ENCODE assay signal across 20 cellular contexts in the genomic region with DNA sequence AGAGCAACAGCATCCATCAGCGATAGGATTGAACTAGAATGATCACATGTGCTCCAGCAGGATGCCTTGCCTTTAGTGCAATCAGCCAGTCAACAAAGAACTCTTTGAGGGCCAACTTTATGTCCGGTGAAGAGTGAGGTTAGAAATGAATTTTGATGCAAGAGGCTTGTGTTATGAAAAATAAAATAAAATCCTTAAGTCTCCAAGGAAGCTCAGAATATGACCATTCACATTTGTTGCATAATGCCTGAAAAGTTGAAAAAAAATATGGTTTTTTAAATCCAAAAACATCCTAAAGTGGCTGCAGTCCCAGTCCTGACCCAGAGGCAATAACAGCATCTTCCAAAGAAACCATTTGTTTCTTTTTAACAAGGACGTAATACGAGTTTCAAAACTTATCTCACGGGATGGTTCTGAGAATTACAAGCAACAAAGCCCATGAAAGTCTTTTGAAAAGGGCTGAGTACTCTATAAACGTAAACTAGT.
DNase-seq lines count a peak whose midpoint lies in the region; ATAC-seq and TF ChIP-seq lines count a peak whose summit lies in the region.
"Had no signal": no experiment of that assay in that cellular context is flagged by ENCODE, and none has a peak within 500 bp of the region (broad histone marks: within the 10 kb centered on the region; RNA-seq: fewer than 3 reads in every experiment).

No MANE protein-coding gene starts in this region.

- no peaks in the 10 kb centered on the region for H3K27me3 ChIP-seq in heart right ventricle
- H3K27me3 ChIP-seq: BLaER1 treated with 17β-estradiol and CSF1 and Interleukin-3, amounts not matched to agents 10 nM and 100 nM; dorsolateral prefrontal cortex had no signal

- intact Hi-C loops in heart right ventricle (cut with DNase I) (no loop called here), sciatic nerve (cut with DNase I) (no loop called here)

- H3K4me1 ChIP-seq in heart right ventricle, result peaks cover 0 to 18% (median 0%) of the 10 kb centered on the region in 9 donors
- H3K4me1 ChIP-seq: BLaER1 treated with 17β-estradiol and CSF1 and Interleukin-3, amounts not matched to agents 10 nM and 100 nM had no signal

- DNase-seq in dedifferentiated amniotic fluid mesenchymal stem cell (ENCODE audit: extremely low spot score) (peak; percentile 81), heart right ventricle (no peak), sciatic nerve (ENCODE audit: low spot score) (no peak), glomerular visceral epithelial cell (ENCODE audit: extremely low spot score) (no peak), SKM-1 (lab: John Stamatoyannopoulos, UW; ENCODE audit: unreplicated experiment) (no peak)
- DNase-seq in stimulated activated CD4-positive, alpha-beta T cell treated with anti-CD3 and anti-CD28 coated beads, Interleukin-4, amount 100 ng/mL, for 1 hour, result no peak
- DNase-seq: activated CD4-positive, alpha-beta T cell treated with anti-CD3 and anti-CD28 coated beads, Interleukin-2, amount 50 U/mL, for 48 hours; DMS 273 treated with DMSO at 0.1 percent for 48 hours; dorsolateral prefrontal cortex; erythroblast; hippocampal formation; Kasumi-1; kidney; midbrain; NCI-H1092 treated with DMSO at 0.1 percent for 48 hours; NCI-H524; SHP77 had no signal

- peak overlapping the region in 9 of 10 donors; percentile 31 to 66 (median 60) for H3K27ac ChIP-seq in heart right ventricle
- H3K27ac ChIP-seq: BLaER1 treated with 17β-estradiol and CSF1 and Interleukin-3, amounts not matched to agents 10 nM and 100 nM; VCaP had no signal

- no peak for TF ChIP-seq CTCF in heart right ventricle (IDR thresholded peaks at IDR 0.05)

- peaks cover 0 to 5% (median 0%) of the 10 kb centered on the region in 11 donors for H3K9me3 ChIP-seq in heart right ventricle

- H3K4me3 ChIP-seq in heart right ventricle, result peak overlapping the region in 2 of 10 donors; percentile 12 to 16
- H3K4me3 ChIP-seq: BLaER1 treated with 17β-estradiol and CSF1 and Interleukin-3, amounts not matched to agents 10 nM and 100 nM; dorsolateral prefrontal cortex had no signal

- H3K36me3 ChIP-seq in heart right ventricle, result no peaks in the 10 kb centered on the region
- H3K36me3 ChIP-seq: BLaER1 treated with 17β-estradiol and CSF1 and Interleukin-3, amounts not matched to agents 10 nM and 100 nM had no signal

- WGBS in heart right ventricle, 2 donors, result 68 to 69% methylated on average over 6 of the region's 6 CpGs

- peak; percentile 57 to 90 (median 82) for ATAC-seq in heart right ventricle
- ATAC-seq in sciatic nerve, result peak; percentile 89
- ATAC-seq in GM21515 (IDR thresholded peaks at IDR 0.05; ENCODE audit: unreplicated experiment), result no peak
